ENCODE assay signal across 8 cellular contexts in the genomic region with DNA sequence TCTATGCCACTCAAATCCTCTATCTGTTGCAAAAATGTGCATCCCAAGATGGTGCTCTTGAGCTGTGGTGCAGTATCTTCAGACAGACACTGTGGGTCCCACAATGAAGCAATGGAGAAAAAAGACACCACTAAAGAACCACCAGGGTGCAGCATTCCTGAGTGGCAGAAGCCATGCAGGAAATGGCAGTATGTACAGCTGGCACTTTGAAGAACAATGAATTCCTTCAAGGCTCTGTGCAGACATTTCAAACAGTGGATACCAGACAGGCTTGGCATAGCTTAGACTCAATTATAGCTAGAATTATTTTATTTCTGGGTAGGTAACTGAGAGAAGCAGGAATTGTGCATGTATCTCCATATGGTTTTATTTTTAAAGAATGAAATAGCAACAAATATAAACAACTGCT. TPM values are rescaled to one million over a fixed set of nuclear protein-coding genes. Genes with fewer than 3 reads are reported as not detected.
DNase-seq lines count a peak whose midpoint lies in the region; ATAC-seq, FAIRE-seq and TF ChIP-seq lines count a peak whose summit lies in the region.

No MANE protein-coding gene starts in this region.

- TF ChIP-seq EP300 in A549 (IDR thresholded peaks at IDR 0.05) (no peak), HepG2 (IDR thresholded peaks at IDR 0.05; ENCODE audit: low read depth in 2 of 2, low read length in 2 of 2) (0 out of 4 replicates have a peak, but pooled peaks of 1 of the 2 experiments have one; percentile 16), HepG2 (CRISPR knock-in tag; IDR thresholded peaks at IDR 0.05; ENCODE audit: borderline replicate concordance) (no peak)

- ATAC-seq in A549 (peak; percentile 97), HepG2 (peak; percentile 99)

- H4K20me1 ChIP-seq in HepG2 (ENCODE audit: insufficient read depth, low read length) = no peaks in the 10 kb centered on the region

- FAIRE-seq in A549 (lab: Jason Lieb, UNC) (no peak), RCC 7860 (lab: Jason Lieb, UNC) (peak; percentile 87), HepG2 (lab: Jason Lieb, UNC) (peak; percentile 97)

- peak; percentile 79 for TF ChIP-seq CTCF in A549 (IDR thresholded peaks at IDR 0.05)
- TF ChIP-seq CTCF in GM10248 (IDR thresholded peaks at IDR 0.05; ENCODE audit: control extremely low read depth, extremely low read depth, low read depth, missing control alignments) = peak; percentile 20
- TF ChIP-seq CTCF in HEK293 (tag by site-specific recombination; IDR thresholded peaks at IDR 0.05) = peak; percentile 94
- TF ChIP-seq CTCF in LNCAP (IDR thresholded peaks at IDR 0.05) = peak; percentile 98
- TF ChIP-seq CTCF in HepG2 (CRISPR knock-in tag; IDR thresholded peaks at IDR 0.05) = peak; percentile 92
- TF ChIP-seq CTCF in type B pancreatic cell (conservative IDR thresholded peaks at IDR 0.05) = peak; percentile 78

- no peaks in the 10 kb centered on the region for H3K79me2 ChIP-seq in HepG2 (ENCODE audit: insufficient read depth, low read length)

- POLR2A ChIA-PET in A549 (lab: Yijun Ruan, JAX) = interaction anchor here (0.5 to 1.3 kb wide), 2 partner anchors 113 to 558 kb away, joined by 3 to 5 read pairs; no protein-coding TSS in a partner anchor
- POLR2A ChIA-PET in GM10248 (lab: Yijun Ruan, JAX) = no interaction called here
- POLR2A ChIA-PET in HEK293 (lab: Yijun Ruan, JAX) = interaction anchor here (0.9 to 2.1 kb wide), 2 partner anchors 23 to 114 kb away, joined by 3 to 11 read pairs; no protein-coding TSS in a partner anchor
- POLR2A ChIA-PET in HepG2 (lab: Yijun Ruan, JAX) = interaction anchor here (1.3 kb wide), 2 partner anchors 307 to 348 kb away, joined by 3 read pairs; partner anchors contain the start of gene HS3ST5

- H3K4me2 ChIP-seq in A549 (no peak overlapping the region; the same call in 2 of the 3 replicates), HepG2 (ENCODE audit: low read depth, low read length) (no peak overlapping the region)

- TF ChIP-seq RAD21 in A549 (conservative IDR thresholded peaks at IDR 0.05 in 1 of 2, IDR thresholded peaks at IDR 0.05 in 1 of 2) = peak; percentile 79 to 84
- TF ChIP-seq RAD21 in HepG2 (CRISPR knock-in tag; IDR thresholded peaks at IDR 0.05) = peak; percentile 91

- H2AFZ ChIP-seq in HepG2 (ENCODE audit: low read length) = no peak overlapping the region

- H3K27me3 ChIP-seq in HepG2 (ENCODE audit: control insufficient read depth in 1 of 2, insufficient read depth in 2 of 2, low read length in 2 of 2) = no peaks in the 10 kb centered on the region

- H3K4me1 ChIP-seq in A549 (peaks cover 14% of the 10 kb centered on the region; the same call in 1 of the 3 replicates), HEK293 (ENCODE audit: control insufficient read depth, insufficient read depth, low read length) (peaks cover 7% of the 10 kb centered on the region; the same call in 1 of the 2 replicates), HepG2 (ENCODE audit: insufficient read depth, low read length) (peaks cover 13% of the 10 kb centered on the region)

- H3K27ac Mint-ChIP-seq in type B pancreatic cell = peak overlapping the region; percentile 86

- BruUV-seq in HepG2 (replicated peaks; lab: Mats Ljungman, UMichigan) = no TSS peak

- H3K27me3 Mint-ChIP-seq in type B pancreatic cell = no peaks in the 10 kb centered on the region

- H3K9me3 Mint-ChIP-seq in type B pancreatic cell = peaks cover 8% of the 10 kb centered on the region

- intact Hi-C loops in HepG2 (cut with micrococcal nuclease; ENCODE audit: unreplicated experiment) = loop anchor here (1.0 to 5.0 kb wide), 7 partner anchors 113 to 1552 kb away; partner anchors contain the start of gene HS3ST5

- peaks cover 16% of the 10 kb centered on the region for H3K36me3 Mint-ChIP-seq in type B pancreatic cell

- H3K9me3 ChIP-seq in A549 (no peaks in the 10 kb centered on the region), HEK293 (ENCODE audit: control insufficient read depth, insufficient read depth, low read depth, low read length) (no peaks in the 10 kb centered on the region), HepG2 (ENCODE audit: low read length) (no peaks in the 10 kb centered on the region)

- H3K4me3 Mint-ChIP-seq in type B pancreatic cell = peak overlapping the region; percentile 30

- H3K27ac ChIP-seq in A549 (no peak overlapping the region), HEK293 (ENCODE audit: extremely low read depth, low read depth, low read length) (no peak overlapping the region), HepG2 (ENCODE audit: extremely low read length, insufficient read depth, low read length) (no peak overlapping the region)

- TF ChIP-seq POLR2A in A549 (IDR thresholded peaks at IDR 0.05; ENCODE audit: low read length) = no peak
- TF ChIP-seq POLR2A in HepG2 (IDR thresholded peaks at IDR 0.05; ENCODE audit: insufficient read depth in 1 of 2, low read depth in 2 of 2, low read length in 2 of 2) = no peak

- peaks cover 13% of the 10 kb centered on the region for H3K4me1 Mint-ChIP-seq in type B pancreatic cell (ENCODE audit: unreplicated experiment)

- in situ Hi-C loops in HepG2 (cut with HindIII; ENCODE audit: extremely low pct_ligation_motif_present, low pct_unique_long_range_greater_than_20kb) = loop anchor here (25.0 kb wide), 2 partner anchors 342 to 1892 kb away; partner anchors contain the start of gene HS3ST5

- CTCF ChIA-PET in A549 (lab: Yijun Ruan, JAX) (interaction anchor here (0.6 to 3.0 kb wide), 21 partner anchors 9 to 351 kb away, joined by 3 to 34 read pairs (median 4); no protein-coding TSS in a partner anchor), GM10248 (lab: Yijun Ruan, JAX) (interaction anchor here (1.5 to 4.1 kb wide), 6 partner anchors 9 to 113 kb away, joined by 3 to 17 read pairs (median 5); no protein-coding TSS in a partner anchor), HEK293 (lab: Yijun Ruan, JAX) (interaction anchor here (0.5 to 9.4 kb wide), 61 partner anchors 9 to 1271 kb away, joined by 3 to 215 read pairs (median 4); partner anchors contain the start of gene HS3ST5), HepG2 (lab: Yijun Ruan, JAX; ENCODE audit: low intra/inter-chr PET ratio, low total read pairs) (interaction anchor here (1.0 to 1.8 kb wide), 5 partner anchors 102 to 1551 kb away, joined by 3 to 7 read pairs (median 4); no protein-coding TSS in a partner anchor)

- H3K36me3 ChIP-seq in HEK293 (ENCODE audit: control insufficient read depth in 2 of 2, insufficient read depth in 1 of 2, low read length in 2 of 2) = no peaks in the 10 kb centered on the region
- H3K36me3 ChIP-seq in HepG2 (replicated peaks in 1 of 2; ENCODE audit: control insufficient read depth in 1 of 2, insufficient read depth in 2 of 2, low read length in 2 of 2) = no peaks in the 10 kb centered on the region

- H3K4me3 ChIP-seq in A549 (no peak overlapping the region), HEK293 (ENCODE audit: low read depth, low read length) (no peak overlapping the region), HepG2 (replicated peaks in 1 of 3; ENCODE audit: insufficient read depth in 1 of 3, low read depth in 2 of 3, low read length in 3 of 3) (no peak overlapping the region)

- no peak overlapping the region for H3K9ac ChIP-seq in HepG2 (ENCODE audit: insufficient read depth, low read depth, low read length)

- DNase-seq in A549 (ENCODE audit: low read depth in 1 of 2, low spot score in 1 of 2) (peak; percentile 62 to 80), GM10248 (ENCODE audit: extremely low spot score) (peak; percentile 35), RCC 7860 (ENCODE audit: low spot score) (peak; percentile 82), HepG2 (ENCODE audit: low spot score) (peak; percentile 87), type B pancreatic cell (ENCODE audit: extremely low spot score, unreplicated experiment) (no peak)
- peak; percentile 22 for DNase-seq in central memory CD4-positive, alpha-beta T cell

TF ChIP-seq in A549, 52 proteins besides CTCF, POLR2A, EP300 and RAD21 (continues in another document):
- TF ChIP-seq SMC3 (IDR thresholded peaks at IDR 0.05) = peak; percentile 72
- TF ChIP-seq CEBPB (IDR thresholded peaks at IDR 0.05) = peak in 1 of 2 experiments; percentile 27; a peak in 1 of 4 replicates

TF ChIP-seq in HEK293, 187 proteins besides CTCF, POLR2A, EP300 and RAD21 (continues in another document):
- no peak for TF ChIP-seq KLF7 (tag by site-specific recombination; IDR thresholded peaks at IDR 0.05; ENCODE audit: borderline replicate concordance)

TF ChIP-seq in HepG2, 621 proteins besides CTCF, POLR2A, EP300 and RAD21 (continues in another document):
- peak; percentile 81 for TF ChIP-seq ZMYM4 (CRISPR knock-in tag; IDR thresholded peaks at IDR 0.05)
- 0 out of 2 replicates have a peak, but pooled peaks have one; percentile 40 for TF ChIP-seq ZNF615 (CRISPR knock-in tag; IDR thresholded peaks at IDR 0.05; ENCODE audit: borderline replicate concordance)

RNA-seq across cellular contexts. Expression of gene HDAC2, which starts 24.0 kb away (rescaled TPM):
- polyA plus RNA-seq in A549 (2011; rRNA removed) = 129 and 183 TPM in 2 replicates
- 52.9 and 53.3 TPM in 2 replicates for polyA plus RNA-seq in A549 (2012; cell fraction: cytosol; rRNA removed)
- polyA plus RNA-seq in A549 (2012; cell fraction: nucleus; rRNA removed) = 40.4 and 49.8 TPM in 2 replicates
- polyA plus RNA-seq in A549 (2017; fragmentation: RNase III; extraction: RNeasy Plus Mini Kit Qiagen cat#74134 plus additional on column Dnase treatment) = 103 to 105 TPM (median 103 TPM) in 3 replicates
- polyA minus RNA-seq in A549 (2011; rRNA and poly(A)+ RNA removed) = 65.2 and 77.5 TPM in 2 replicates
- 99.6 and 170 TPM in 2 replicates for total RNA-seq in HepG2 (2016; rRNA removed; fragmentation: Illumina TruSeq; extraction: Trizol)
- total RNA-seq in HepG2 (2016; cell fraction: cytosol; rRNA removed; fragmentation: Illumina TruSeq; extraction: Trizol; ENCODE audit: low read depth) = 13.4 and 18.2 TPM in 2 replicates
- total RNA-seq in HepG2 (2016; cell fraction: insoluble cytoplasmic fraction; rRNA removed; fragmentation: Illumina TruSeq; extraction: Trizol) = 100 and 169 TPM in 2 replicates
- total RNA-seq in HepG2 (2016; cell fraction: membrane; rRNA removed; fragmentation: Illumina TruSeq; extraction: Trizol) = 32.7 and 41.5 TPM in 2 replicates
- 71.4 and 71.5 TPM in 2 replicates for total RNA-seq in HepG2 (2016; cell fraction: nucleus; rRNA removed; fragmentation: Illumina TruSeq; extraction: Trizol)
- polyA plus RNA-seq in HepG2 (2011; rRNA removed) = 72.0 and 114 TPM in 2 replicates
- polyA plus RNA-seq in HepG2 (2011; cell fraction: cytosol; rRNA removed) = 55.6 and 87.9 TPM in 2 replicates
- 32.5 and 37.3 TPM in 2 replicates for polyA plus RNA-seq in HepG2 (2011; cell fraction: nucleus; rRNA removed)
- 131 and 160 TPM in 2 replicates for polyA plus RNA-seq in HepG2 (2012)
- 12.6 TPM in 2 replicates for polyA plus RNA-seq in HepG2 (2016; cell fraction: cytosol; fragmentation: Illumina TruSeq; extraction: Trizol; ENCODE audit: low read depth)
- polyA plus RNA-seq in HepG2 (2016; cell fraction: insoluble cytoplasmic fraction; fragmentation: Illumina TruSeq; extraction: Trizol; ENCODE audit: low read depth) = 222 and 244 TPM in 2 replicates
- polyA plus RNA-seq in HepG2 (2016; cell fraction: membrane; fragmentation: Illumina TruSeq; extraction: Trizol; ENCODE audit: low read depth) = 18.9 and 24.6 TPM in 2 replicates
- polyA plus RNA-seq in HepG2 (2016; cell fraction: nucleus; fragmentation: Illumina TruSeq; extraction: Trizol; ENCODE audit: insufficient read depth, low read depth) = 110 and 116 TPM in 2 replicates
- polyA minus RNA-seq in HepG2 (2011; rRNA and poly(A)+ RNA removed; ENCODE audit: low replicate concordance) = 74.4 and 82.8 TPM in 2 replicates
- polyA minus RNA-seq in HepG2 (2011; cell fraction: cytosol; rRNA and poly(A)+ RNA removed) = 103 and 123 TPM in 2 replicates
- polyA minus RNA-seq in HepG2 (2011; cell fraction: nucleus; rRNA and poly(A)+ RNA removed) = 90.6 and 114 TPM in 2 replicates
- 193 and 232 TPM in 2 replicates for total RNA-seq in type B pancreatic cell (ENCODE audit: low replicate concordance)

Comparison
In these comparisons a context has a peak if more than half of its experiments do, and no peak if none do; other contexts are left out.
1. CTCF ChIP-seq: peak in every context shown above with its lines; median percentile 98 in LNCAP; 94 in HEK293; 92 in HepG2; 79 in A549; 78 in type B pancreatic cell; 20 in GM10248.